Comparison of ENCODE assay signal across 8 cellular contexts in the genomic region with DNA sequence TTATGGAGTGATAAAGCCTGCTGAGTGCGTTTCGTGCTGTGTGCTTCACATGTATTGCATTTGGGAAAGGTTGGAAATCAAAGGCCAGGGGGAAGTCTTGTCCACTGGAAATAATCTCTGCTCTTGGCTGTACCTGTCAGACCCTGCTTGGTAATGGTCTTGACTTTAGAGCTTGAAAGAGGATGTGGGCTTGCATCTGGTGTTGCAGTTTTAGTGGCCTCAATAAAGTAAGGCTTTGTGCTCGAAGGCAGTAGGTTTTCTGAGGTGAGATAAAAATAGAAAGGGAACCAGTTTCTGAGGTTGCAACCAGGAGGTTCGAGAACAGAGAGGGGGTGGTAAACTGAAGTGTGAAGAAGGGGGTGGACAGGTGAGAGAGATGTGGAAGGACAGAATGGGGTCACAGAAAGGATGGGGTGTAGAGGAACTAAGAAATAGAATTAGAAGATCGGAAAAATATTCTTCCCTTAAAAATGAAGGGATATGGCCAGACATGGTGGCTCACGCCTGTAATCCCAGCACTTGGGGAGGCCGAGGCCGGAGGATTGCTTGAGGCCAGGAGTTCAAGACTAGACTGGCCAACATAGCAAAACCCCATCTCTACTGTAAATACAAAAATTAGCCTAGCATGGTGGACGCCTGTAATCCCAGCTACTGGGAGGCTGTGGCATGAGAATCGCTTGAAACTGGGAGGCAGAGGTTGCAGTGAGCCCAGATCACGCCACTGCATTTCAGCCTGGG. TPM values are rescaled to one million over a fixed set of nuclear protein-coding genes. Genes with fewer than 3 reads are reported as not detected.
DNase-seq lines count a peak whose midpoint lies in the region; ATAC-seq and TF ChIP-seq lines count a peak whose summit lies in the region.

No MANE protein-coding gene starts in this region.

- H3K4me1 Mint-ChIP-seq in activated naive CD8-positive, alpha-beta T cell (ENCODE audit: low read depth), result peaks cover 48% of the 10 kb centered on the region

- H3K36me3 Mint-ChIP-seq in activated naive CD8-positive, alpha-beta T cell, result peaks cover 13% of the 10 kb centered on the region

- no peaks in the 10 kb centered on the region for H3K9me3 Mint-ChIP-seq in activated naive CD8-positive, alpha-beta T cell (ENCODE audit: low read depth)

- peak overlapping the region; percentile 99 for H3K9ac ChIP-seq in HUES6 (ENCODE audit: low read length)

- H3K27ac ChIP-seq in C4-2B (peak overlapping the region; percentile 98), HUES6 (ENCODE audit: low read depth, low read length) (peak overlapping the region; percentile 98), right lobe of liver (peak overlapping the region; percentile 82 to 94 (median 91)), vagina (peak overlapping the region; percentile 96)

- TF ChIP-seq CTCF in C4-2B (conservative IDR thresholded peaks at IDR 0.05) (no peak), right lobe of liver (IDR thresholded peaks at IDR 0.05) (no peak), vagina (IDR thresholded peaks at IDR 0.05) (no peak)

- peaks cover 19% of the 10 kb centered on the region for H3K36me3 ChIP-seq in HUES6 (ENCODE audit: control insufficient read depth, insufficient read depth, low read length)
- no peaks in the 10 kb centered on the region for H3K36me3 ChIP-seq in right lobe of liver
- H3K36me3 ChIP-seq in vagina, result no peaks in the 10 kb centered on the region

- H3K27ac Mint-ChIP-seq in activated naive CD8-positive, alpha-beta T cell, result peak overlapping the region; percentile 99

- no peaks in the 10 kb centered on the region for H3K27me3 Mint-ChIP-seq in activated naive CD8-positive, alpha-beta T cell

- intact Hi-C loops in right lobe of liver (cut with DNase I) (no loop called here), vagina (cut with DNase I) (no loop called here)

- TF ChIP-seq POLR2A in right lobe of liver (IDR thresholded peaks at IDR 0.05) (no peak), vagina (IDR thresholded peaks at IDR 0.05) (no peak)

- H3K27me3 ChIP-seq in HUES6 (ENCODE audit: control insufficient read depth, insufficient read depth, low read length) (no peaks in the 10 kb centered on the region), right lobe of liver (no peaks in the 10 kb centered on the region), vagina (no peaks in the 10 kb centered on the region)

- peak overlapping the region; percentile 100 for H3K4me3 Mint-ChIP-seq in activated naive CD8-positive, alpha-beta T cell

- H3K4me3 ChIP-seq in HUES6 (ENCODE audit: low read depth, low read length) (peak overlapping the region; percentile 83), right lobe of liver (peak overlapping the region; percentile 86 to 98 (median 90)), vagina (peak overlapping the region; percentile 91 to 97)

- peak; percentile 30 for ATAC-seq in GM18870 (IDR thresholded peaks at IDR 0.05; ENCODE audit: unreplicated experiment)
- ATAC-seq in right lobe of liver, result no peak

- no peak for DNase-seq in right lobe of liver
- no peak for DNase-seq in vagina (ENCODE audit: extremely low spot score in 2 of 2)
- DNase-seq in middle frontal gyrus (ENCODE audit: extremely low spot score, low spot score), result no peak
- no peak for DNase-seq in NCI-H2107 treated with DMSO at 0.1 percent for 48 hours (lab: John Stamatoyannopoulos, UW; ENCODE audit: unreplicated experiment)

- H3K4me1 ChIP-seq in HUES6 (ENCODE audit: control insufficient read depth, insufficient read depth, low read length) (peaks cover 19% of the 10 kb centered on the region; the same call in 1 of the 2 replicates), right lobe of liver (peaks cover 0 to 27% (median 14%) of the 10 kb centered on the region in 4 donors), vagina (peaks cover 52% of the 10 kb centered on the region)

- no peaks in the 10 kb centered on the region for H3K9me3 ChIP-seq in HUES6 (ENCODE audit: control insufficient read depth, insufficient read depth, low read depth, low read length)
- no peaks in the 10 kb centered on the region for H3K9me3 ChIP-seq in right lobe of liver
- H3K9me3 ChIP-seq in vagina, result no peaks in the 10 kb centered on the region

- WGBS in right lobe of liver (ENCODE audit: insufficient coverage, low coverage, low lambda C conversion rate, missing lambda C conversion rate), result 64% methylated on average over 11 of the region's 11 CpGs

RNA-seq across cellular contexts. Expression of a gene that starts 1.5 kb away (rescaled TPM):
- total RNA-seq in right lobe of liver, result 10 to 100 TPM in 4 of 6 experiments, 1 to 10 TPM in 2; 7.6 to 14.6 (median 10.5) TPM
- total RNA-seq in vagina, result 19.6 TPM

RNA-seq across cellular contexts. Expression of a gene that starts 1.8 kb away (rescaled TPM):
- total RNA-seq in right lobe of liver, result 10 to 100 TPM; 37.4 to 84.3 (median 53.5) TPM
- 41.3 TPM for total RNA-seq in vagina

RNA-seq across cellular contexts. Expression of a gene that starts 51.7 kb away (rescaled TPM):
- total RNA-seq in right lobe of liver (1 to 10 TPM; 1.0 to 8.3 (median 2.4) TPM), vagina (4.7 TPM)
